ENCODE assay signal across 8 cellular contexts in genomic region chr15:80234883-80235282, GRCh38. TPM values are rescaled to one million over a fixed set of nuclear protein-coding genes. Genes with fewer than 3 reads are reported as not detected.
A peak's percentile ranks its signal among the peaks of the same experiment; 100 is the strongest.
DNase-seq lines count a peak whose midpoint lies in the region; ATAC-seq and TF ChIP-seq lines count a peak whose summit lies in the region.

No MANE protein-coding gene starts in this region.

- H3K4me3 Mint-ChIP-seq in activated CD8-positive, alpha-beta memory T cell treated with anti-CD3 and anti-CD28 coated beads, Interleukin-2, amount 10 ng/mL, durations not matched to agents 7 days and 5 days, result no peak overlapping the region

- DNase-seq in GM12865 (ENCODE audit: low read depth), result peak; percentile 70
- DNase-seq in Kasumi-1 (lab: John Stamatoyannopoulos, UW), result peak; percentile 24 to 39
- DNase-seq in activated CD8-positive, alpha-beta memory T cell treated with anti-CD3 and anti-CD28 coated beads, Interleukin-2, amount 10 ng/mL, durations not matched to agents 7 days and 5 days, result peak; percentile 62
- peak; percentile 43 for DNase-seq in fibroblast of villous mesenchyme (ENCODE audit: low read depth)
- DNase-seq in stimulated activated CD4-positive, alpha-beta T cell treated with anti-CD3 and anti-CD28 coated beads, Interleukin-4, amount 100 ng/mL, for 1 hour, result peak; percentile 45

- CTCF ChIA-PET in activated CD8-positive, alpha-beta memory T cell treated with anti-CD3 and anti-CD28 coated beads, Interleukin-2, amount 10 ng/mL, durations not matched to agents 7 days and 5 days (lab: Charles Lee), result interaction anchor here (1.0 kb wide), 1 partner anchor 9 kb away, joined by 3 read pairs; no protein-coding TSS in a partner anchor

- H3K4me3 ChIP-seq in GM12865 (ENCODE audit: low read depth, low read length) (no peak overlapping the region), fibroblast of villous mesenchyme (ENCODE audit: low read depth, low read length) (no peak overlapping the region)

- H3K27ac Mint-ChIP-seq in activated CD8-positive, alpha-beta memory T cell treated with anti-CD3 and anti-CD28 coated beads, Interleukin-2, amount 10 ng/mL, durations not matched to agents 7 days and 5 days, result no peak overlapping the region

- TF ChIP-seq CTCF in GM12865 (IDR thresholded peaks at IDR 0.05; ENCODE audit: insufficient read depth, low read depth, low read length, missing control alignments), result peak; percentile 70
- TF ChIP-seq CTCF in fibroblast of villous mesenchyme (IDR thresholded peaks at IDR 0.05; ENCODE audit: insufficient read depth, low read depth, low read length), result peak; percentile 63

- H3K36me3 Mint-ChIP-seq in activated CD8-positive, alpha-beta memory T cell treated with anti-CD3 and anti-CD28 coated beads, Interleukin-2, amount 10 ng/mL, durations not matched to agents 7 days and 5 days, result no peaks in the 10 kb centered on the region

- peak; percentile 55 for ATAC-seq in activated CD8-positive, alpha-beta memory T cell treated with anti-CD3 and anti-CD28 coated beads, Interleukin-2, amount 10 ng/mL, durations not matched to agents 7 days and 5 days
- ATAC-seq in GM21360 (IDR thresholded peaks at IDR 0.05; ENCODE audit: unreplicated experiment), result no peak
- ATAC-seq in GM21737 (IDR thresholded peaks at IDR 0.05; ENCODE audit: unreplicated experiment), result no peak
- ATAC-seq in HG02885 (IDR thresholded peaks at IDR 0.05; ENCODE audit: poor library complexity, unreplicated experiment), result no peak

- H3K27me3 Mint-ChIP-seq in activated CD8-positive, alpha-beta memory T cell treated with anti-CD3 and anti-CD28 coated beads, Interleukin-2, amount 10 ng/mL, durations not matched to agents 7 days and 5 days, result peaks cover 33% of the 10 kb centered on the region

- no peaks in the 10 kb centered on the region for H3K4me1 Mint-ChIP-seq in activated CD8-positive, alpha-beta memory T cell treated with anti-CD3 and anti-CD28 coated beads, Interleukin-2, amount 10 ng/mL, durations not matched to agents 7 days and 5 days

- no peaks in the 10 kb centered on the region for H3K9me3 Mint-ChIP-seq in activated CD8-positive, alpha-beta memory T cell treated with anti-CD3 and anti-CD28 coated beads, Interleukin-2, amount 10 ng/mL, durations not matched to agents 7 days and 5 days (ENCODE audit: low read depth)

RNA-seq across cellular contexts. Expression of gene CTXND1, which starts 17.1 kb away (rescaled TPM):
- total RNA-seq in activated CD8-positive, alpha-beta memory T cell treated with anti-CD3 and anti-CD28 coated beads, Interleukin-2, amount 10 ng/mL, durations not matched to agents 7 days and 5 days, result not detected
- not detected in 2 replicates for total RNA-seq in fibroblast of villous mesenchyme
